In the genomic region with DNA sequence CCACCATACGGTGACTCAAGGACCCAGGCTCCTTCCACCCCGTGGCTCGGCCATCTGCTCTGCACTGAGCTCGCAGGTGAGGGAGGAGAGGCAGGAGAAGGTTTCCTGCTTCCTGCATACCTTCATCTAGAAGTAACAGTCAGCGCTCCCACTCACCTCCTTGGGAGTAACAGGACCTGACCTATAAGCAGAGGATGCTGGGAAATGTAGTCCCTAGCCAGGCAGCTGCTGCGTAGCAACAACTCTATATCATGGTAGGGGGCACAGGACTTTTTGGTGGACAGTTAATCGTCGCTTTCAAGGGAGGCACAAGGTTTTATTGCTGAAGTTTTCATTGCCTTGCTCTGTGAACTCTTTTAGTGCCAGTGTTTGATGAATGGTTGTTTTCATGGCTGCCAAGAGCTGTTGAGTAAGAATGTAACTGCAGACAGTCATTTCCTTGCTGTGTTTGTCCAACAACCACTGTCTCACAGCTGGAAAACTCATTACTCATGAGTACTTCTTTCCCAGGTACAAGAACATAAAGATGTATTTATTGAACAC, we compare ENCODE assay signal across 9 cellular contexts. TPM values are rescaled to one million over a fixed set of nuclear protein-coding genes. Genes with fewer than 3 reads are reported as not detected.
DNase-seq lines count a peak whose midpoint lies in the region; ATAC-seq and TF ChIP-seq lines count a peak whose summit lies in the region.
"Had no signal": no experiment of that assay in that cellular context is flagged by ENCODE, and none has a peak within 500 bp of the region (broad histone marks: within the 10 kb centered on the region; RNA-seq: fewer than 3 reads in every experiment).

No MANE protein-coding gene starts in this region.

- peak overlapping the region; percentile 37 for H3K4me3 ChIP-seq in coronary artery
- no peak overlapping the region for H3K4me3 ChIP-seq in aorta (ENCODE audit: low read length in 2 of 2)

- H3K4me1 ChIP-seq in aorta (ENCODE audit: control insufficient read depth in 1 of 2, insufficient read depth in 2 of 2, low read length in 2 of 2): peaks cover 0 to 6% of the 10 kb centered on the region in 2 donors

- DNase-seq in Right ventricle myocardium inferior (ENCODE audit: missing footprints) (no peak), cardiac septum (ENCODE audit: low spot score) (no peak), coronary artery (ENCODE audit: low spot score) (no peak), medulla oblongata (ENCODE audit: extremely low spot score) (peak; percentile 33), aorta (peak in 1 of 2 donors; percentile 62), SKM-1 treated with dmso at 0.1 percent for 144 hours (lab: John Stamatoyannopoulos, UW; ENCODE audit: unreplicated experiment) (no peak), NCI-H1105 (lab: John Stamatoyannopoulos, UW) (no peak)

- no peaks in the 10 kb centered on the region for H3K9me3 ChIP-seq in aorta (ENCODE audit: control insufficient read depth, low read length)

- intact Hi-C loops in Right ventricle myocardium inferior (cut with DNase I): no loop called here
- intact Hi-C loops in cardiac septum (cut with DNase I): no loop called here
- intact Hi-C loops in aorta (cut with DNase I): no loop called here

- peak; percentile 35 for ATAC-seq in Right ventricle myocardium inferior
- ATAC-seq in aorta (ENCODE audit: low FRiP score): peak; percentile 58
- no peak for ATAC-seq in SK-N-SH treated with all-trans-retinoic acid at 6 μM for 48 hours

- peak overlapping the region in 1 of 2 donors; percentile 73 for H3K27ac ChIP-seq in coronary artery
- peak overlapping the region; percentile 22 to 97 for H3K27ac ChIP-seq in aorta (ENCODE audit: low read depth in 1 of 2, low read length in 2 of 2)

- H3K27me3 ChIP-seq in aorta (ENCODE audit: control insufficient read depth in 1 of 2, insufficient read depth in 2 of 2, low read length in 1 of 2): no peaks in the 10 kb centered on the region

- H3K36me3 ChIP-seq in aorta (ENCODE audit: control insufficient read depth in 1 of 2, insufficient read depth in 2 of 2, low read length in 1 of 2): no peaks in the 10 kb centered on the region

- WGBS in aorta, 2 donors: 32 to 37% methylated on average over 8 of the region's 8 CpGs

- TF ChIP-seq CTCF in coronary artery (IDR thresholded peaks at IDR 0.05): no peak

TF ChIP-seq in SK-N-SH treated with all-trans-retinoic acid at 6 μM for 48 hours, 23 proteins besides CTCF, POLR2A, EP300 and RAD21:
- TF ChIP-seq GLIS3 (CRISPR knock-in tag; IDR thresholded peaks at IDR 0.05) (no peak), OSR1 (CRISPR knock-in tag; IDR thresholded peaks at IDR 0.05) (no peak), ZC3H10 (CRISPR knock-in tag; IDR thresholded peaks at IDR 0.05) (no peak), ZNF565 (CRISPR knock-in tag; conservative IDR thresholded peaks at IDR 0.05; ENCODE audit: low read depth) (no peak), ZNF70 (CRISPR knock-in tag; IDR thresholded peaks at IDR 0.05) (no peak), SNAI2 (CRISPR knock-in tag; IDR thresholded peaks at IDR 0.05) (no peak), CSDC2 (CRISPR knock-in tag; IDR thresholded peaks at IDR 0.05) (no peak), PPARA (CRISPR knock-in tag; IDR thresholded peaks at IDR 0.05; ENCODE audit: borderline replicate concordance) (no peak), ZNF8 (CRISPR knock-in tag; IDR thresholded peaks at IDR 0.05) (no peak), TCF4 (CRISPR knock-in tag; IDR thresholded peaks at IDR 0.05; ENCODE audit: borderline replicate concordance) (no peak), ZFP3 (CRISPR knock-in tag; IDR thresholded peaks at IDR 0.05) (no peak), RARB (CRISPR knock-in tag; IDR thresholded peaks at IDR 0.05) (no peak), ARNTL (CRISPR knock-in tag; IDR thresholded peaks at IDR 0.05; ENCODE audit: borderline replicate concordance, low read depth) (no peak), ISL1 (CRISPR knock-in tag; IDR thresholded peaks at IDR 0.05) (no peak), BACH2 (CRISPR knock-in tag; IDR thresholded peaks at IDR 0.05; ENCODE audit: borderline replicate concordance) (no peak)
- TF ChIP-seq, protein P1, sequence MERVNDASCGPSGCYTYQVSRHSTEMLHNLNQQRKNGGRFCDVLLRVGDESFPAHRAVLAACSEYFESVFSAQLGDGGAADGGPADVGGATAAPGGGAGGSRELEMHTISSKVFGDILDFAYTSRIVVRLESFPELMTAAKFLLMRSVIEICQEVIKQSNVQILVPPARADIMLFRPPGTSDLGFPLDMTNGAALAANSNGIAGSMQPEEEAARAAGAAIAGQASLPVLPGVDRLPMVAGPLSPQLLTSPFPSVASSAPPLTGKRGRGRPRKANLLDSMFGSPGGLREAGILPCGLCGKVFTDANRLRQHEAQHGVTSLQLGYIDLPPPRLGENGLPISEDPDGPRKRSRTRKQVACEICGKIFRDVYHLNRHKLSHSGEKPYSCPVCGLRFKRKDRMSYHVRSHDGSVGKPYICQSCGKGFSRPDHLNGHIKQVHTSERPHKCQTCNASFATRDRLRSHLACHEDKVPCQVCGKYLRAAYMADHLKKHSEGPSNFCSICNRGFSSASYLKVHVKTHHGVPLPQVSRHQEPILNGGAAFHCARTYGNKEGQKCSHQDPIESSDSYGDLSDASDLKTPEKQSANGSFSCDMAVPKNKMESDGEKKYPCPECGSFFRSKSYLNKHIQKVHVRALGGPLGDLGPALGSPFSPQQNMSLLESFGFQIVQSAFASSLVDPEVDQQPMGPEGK (CRISPR knock-in tag; IDR thresholded peaks at IDR 0.05; ENCODE audit: borderline replicate concordance): no peak
- TF ChIP-seq, protein P2, sequence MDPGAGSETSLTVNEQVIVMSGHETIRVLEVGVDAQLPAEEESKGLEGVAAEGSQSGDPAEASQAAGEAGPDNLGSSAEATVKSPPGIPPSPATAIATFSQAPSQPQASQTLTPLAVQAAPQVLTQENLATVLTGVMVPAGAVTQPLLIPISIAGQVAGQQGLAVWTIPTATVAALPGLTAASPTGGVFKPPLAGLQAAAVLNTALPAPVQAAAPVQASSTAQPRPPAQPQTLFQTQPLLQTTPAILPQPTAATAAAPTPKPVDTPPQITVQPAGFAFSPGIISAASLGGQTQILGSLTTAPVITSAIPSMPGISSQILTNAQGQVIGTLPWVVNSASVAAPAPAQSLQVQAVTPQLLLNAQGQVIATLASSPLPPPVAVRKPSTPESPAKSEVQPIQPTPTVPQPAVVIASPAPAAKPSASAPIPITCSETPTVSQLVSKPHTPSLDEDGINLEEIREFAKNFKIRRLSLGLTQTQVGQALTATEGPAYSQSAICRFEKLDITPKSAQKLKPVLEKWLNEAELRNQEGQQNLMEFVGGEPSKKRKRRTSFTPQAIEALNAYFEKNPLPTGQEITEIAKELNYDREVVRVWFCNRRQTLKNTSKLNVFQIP (CRISPR knock-in tag; IDR thresholded peaks at IDR 0.05; ENCODE audit: borderline replicate concordance, low read depth): no peak
- TF ChIP-seq, protein P3, sequence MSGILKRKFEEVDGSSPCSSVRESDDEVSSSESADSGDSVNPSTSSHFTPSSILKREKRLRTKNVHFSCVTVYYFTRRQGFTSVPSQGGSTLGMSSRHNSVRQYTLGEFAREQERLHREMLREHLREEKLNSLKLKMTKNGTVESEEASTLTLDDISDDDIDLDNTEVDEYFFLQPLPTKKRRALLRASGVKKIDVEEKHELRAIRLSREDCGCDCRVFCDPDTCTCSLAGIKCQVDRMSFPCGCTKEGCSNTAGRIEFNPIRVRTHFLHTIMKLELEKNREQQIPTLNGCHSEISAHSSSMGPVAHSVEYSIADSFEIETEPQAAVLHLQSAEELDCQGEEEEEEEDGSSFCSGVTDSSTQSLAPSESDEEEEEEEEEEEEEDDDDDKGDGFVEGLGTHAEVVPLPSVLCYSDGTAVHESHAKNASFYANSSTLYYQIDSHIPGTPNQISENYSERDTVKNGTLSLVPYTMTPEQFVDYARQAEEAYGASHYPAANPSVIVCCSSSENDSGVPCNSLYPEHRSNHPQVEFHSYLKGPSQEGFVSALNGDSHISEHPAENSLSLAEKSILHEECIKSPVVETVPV (CRISPR knock-in tag; IDR thresholded peaks at IDR 0.05): no peak
- TF ChIP-seq, protein P4, sequence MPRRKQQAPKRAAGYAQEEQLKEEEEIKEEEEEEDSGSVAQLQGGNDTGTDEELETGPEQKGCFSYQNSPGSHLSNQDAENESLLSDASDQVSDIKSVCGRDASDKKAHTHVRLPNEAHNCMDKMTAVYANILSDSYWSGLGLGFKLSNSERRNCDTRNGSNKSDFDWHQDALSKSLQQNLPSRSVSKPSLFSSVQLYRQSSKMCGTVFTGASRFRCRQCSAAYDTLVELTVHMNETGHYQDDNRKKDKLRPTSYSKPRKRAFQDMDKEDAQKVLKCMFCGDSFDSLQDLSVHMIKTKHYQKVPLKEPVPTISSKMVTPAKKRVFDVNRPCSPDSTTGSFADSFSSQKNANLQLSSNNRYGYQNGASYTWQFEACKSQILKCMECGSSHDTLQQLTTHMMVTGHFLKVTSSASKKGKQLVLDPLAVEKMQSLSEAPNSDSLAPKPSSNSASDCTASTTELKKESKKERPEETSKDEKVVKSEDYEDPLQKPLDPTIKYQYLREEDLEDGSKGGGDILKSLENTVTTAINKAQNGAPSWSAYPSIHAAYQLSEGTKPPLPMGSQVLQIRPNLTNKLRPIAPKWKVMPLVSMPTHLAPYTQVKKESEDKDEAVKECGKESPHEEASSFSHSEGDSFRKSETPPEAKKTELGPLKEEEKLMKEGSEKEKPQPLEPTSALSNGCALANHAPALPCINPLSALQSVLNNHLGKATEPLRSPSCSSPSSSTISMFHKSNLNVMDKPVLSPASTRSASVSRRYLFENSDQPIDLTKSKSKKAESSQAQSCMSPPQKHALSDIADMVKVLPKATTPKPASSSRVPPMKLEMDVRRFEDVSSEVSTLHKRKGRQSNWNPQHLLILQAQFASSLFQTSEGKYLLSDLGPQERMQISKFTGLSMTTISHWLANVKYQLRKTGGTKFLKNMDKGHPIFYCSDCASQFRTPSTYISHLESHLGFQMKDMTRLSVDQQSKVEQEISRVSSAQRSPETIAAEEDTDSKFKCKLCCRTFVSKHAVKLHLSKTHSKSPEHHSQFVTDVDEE (CRISPR knock-in tag; IDR thresholded peaks at IDR 0.05): no peak
TF ChIP-seq in SK-N-SH treated with all-trans-retinoic acid at 6 μM for 48 hours: peak in this region for 0.

RNA-seq across cellular contexts. Expression of a gene that starts 10.2 kb away (rescaled TPM):
- total RNA-seq in Right ventricle myocardium inferior (11.7 TPM), cardiac septum (19.8 TPM), aorta (10 to 100 TPM; 23.0 to 33.2 TPM)
- 10 to 100 TPM in 1 of 2 donors, 1 to 10 TPM in 1; 6.1 to 24.6 TPM for polyA plus RNA-seq in aorta

RNA-seq across cellular contexts. Expression of a gene that starts 13.2 kb away (rescaled TPM):
- total RNA-seq in Right ventricle myocardium inferior (8.9 TPM), cardiac septum (8.6 TPM), aorta (10 to 100 TPM; 87.4 to 92.4 TPM)
- polyA plus RNA-seq in aorta: 10 to 100 TPM; 48.1 to 85.8 TPM

RNA-seq across cellular contexts. Expression of a gene that starts 39.7 kb away (rescaled TPM):
- total RNA-seq in Right ventricle myocardium inferior (8.7 TPM), cardiac septum (6.3 TPM), aorta (10 to 100 TPM; 17.1 to 18.3 TPM)
- polyA plus RNA-seq in aorta: 10 to 100 TPM; 12.4 to 15.1 TPM

RNA-seq across cellular contexts. Expression of a gene that starts 45.1 kb away (rescaled TPM):
- total RNA-seq in Right ventricle myocardium inferior: 2.5 TPM
- 3.2 TPM for total RNA-seq in cardiac septum
- total RNA-seq in aorta: 1 to 10 TPM; 1.4 to 3.7 TPM
- 1 to 10 TPM in 1 of 2 donors, under 1 TPM in 1; 0.36 to 8.8 TPM for polyA plus RNA-seq in aorta
- total RNA-seq: CD4-positive, alpha-beta memory T cell had no signal
- polyA plus RNA-seq: CD4-positive, alpha-beta memory T cell had no signal
